In genomic region chr6:118617350-118617957, GRCh38 we compare ENCODE assay signal across 18 cellular contexts. TPM values are rescaled to one million over a fixed set of nuclear protein-coding genes. Genes with fewer than 3 reads are reported as not detected.
DNase-seq lines count a peak whose midpoint lies in the region; ATAC-seq and TF ChIP-seq lines count a peak whose summit lies in the region.
"Had no signal": no experiment of that assay in that cellular context is flagged by ENCODE, and none has a peak within 500 bp of the region (broad histone marks: within the 10 kb centered on the region; RNA-seq: fewer than 3 reads in every experiment).

No MANE protein-coding gene starts in this region.

- WGBS in psoas muscle, 3 donors: 49 to 61% (median 53%) methylated on average over 15 of the region's 15 CpGs
- 88% methylated on average over 15 of the region's 15 CpGs for WGBS in mammary epithelial cell (ENCODE audit: low coverage, missing lambda C conversion rate)

- intact Hi-C loops in psoas muscle (cut with DNase I): loop anchor here (5.0 to 10.0 kb wide), 3 partner anchors 35 to 335 kb away; no protein-coding TSS in a partner anchor
- intact Hi-C loops in mammary epithelial cell (cut with micrococcal nuclease): no loop called here

- no peak overlapping the region for H2AFZ ChIP-seq in DND-41 (ENCODE audit: low read depth, low read length)
- H2AFZ ChIP-seq in mammary epithelial cell (ENCODE audit: low read depth, low read length): no peak overlapping the region

- in situ Hi-C loops in mammary epithelial cell (cut with MboI; ENCODE audit: low sequenced_read_pairs in 2 of 2): no loop called here

- H3K4me1 ChIP-seq in CD4-positive, CD25-positive, alpha-beta regulatory T cell (ENCODE audit: control insufficient read depth, insufficient read depth, low read length, poor library complexity, severe bottlenecking): peaks cover 7% of the 10 kb centered on the region
- H3K4me1 ChIP-seq in DND-41 (ENCODE audit: insufficient read depth, low read length) (no peaks in the 10 kb centered on the region), psoas muscle (peaks cover 54% of the 10 kb centered on the region), mammary epithelial cell (ENCODE audit: insufficient read depth, low read length) (no peaks in the 10 kb centered on the region)
- H3K4me1 ChIP-seq: A549 had no signal

- no peak for ATAC-seq in CD4-positive, CD25-positive, alpha-beta regulatory T cell (ENCODE audit: low read depth in 2 of 2)
- ATAC-seq in DND-41 (ENCODE audit: insufficient read depth, low read depth) (no peak), psoas muscle (peak in 3 of 4 donors; percentile 31 to 72 (median 70))
- no peak for ATAC-seq in effector memory CD8-positive, alpha-beta T cell (replicated peaks)
- ATAC-seq: A549, Right ventricle myocardium inferior had no signal

- no peaks in the 10 kb centered on the region for H3K27me3 ChIP-seq in CD4-positive, CD25-positive, alpha-beta regulatory T cell (ENCODE audit: control insufficient read depth, insufficient read depth, low read length)
- H3K27me3 ChIP-seq in DND-41 (ENCODE audit: insufficient read depth, low read length, poor library complexity): no peaks in the 10 kb centered on the region
- H3K27me3 ChIP-seq in psoas muscle (ENCODE audit: insufficient read depth in 3 of 3, low read length in 2 of 3): no peaks in the 10 kb centered on the region
- no peaks in the 10 kb centered on the region for H3K27me3 ChIP-seq in mammary epithelial cell (ENCODE audit: insufficient read depth, low read length)
- H3K27me3 ChIP-seq: BLaER1 had no signal

- H3K36me3 Mint-ChIP-seq in CD4-positive, CD25-positive, alpha-beta regulatory T cell: peaks cover 10% of the 10 kb centered on the region
- H3K36me3 Mint-ChIP-seq in effector memory CD8-positive, alpha-beta T cell (ENCODE audit: insufficient read depth): peaks cover 16% of the 10 kb centered on the region
- H3K36me3 Mint-ChIP-seq: IgD-negative memory B cell had no signal

- H3K27me3 Mint-ChIP-seq in CD4-positive, CD25-positive, alpha-beta regulatory T cell: no peaks in the 10 kb centered on the region
- H3K27me3 Mint-ChIP-seq in effector memory CD8-positive, alpha-beta T cell: no peaks in the 10 kb centered on the region
- H3K27me3 Mint-ChIP-seq: IgD-negative memory B cell had no signal

- H3K9me3 Mint-ChIP-seq in CD4-positive, CD25-positive, alpha-beta regulatory T cell: peaks cover 0 to 3% (median 0%) of the 10 kb centered on the region in 7 donors
- no peaks in the 10 kb centered on the region for H3K9me3 Mint-ChIP-seq in effector memory CD8-positive, alpha-beta T cell

- peaks cover 27 to 66% (median 31%) of the 10 kb centered on the region in 4 donors for H3K4me1 Mint-ChIP-seq in CD4-positive, CD25-positive, alpha-beta regulatory T cell
- peaks cover 33 to 53% of the 10 kb centered on the region in 2 donors for H3K4me1 Mint-ChIP-seq in effector memory CD8-positive, alpha-beta T cell (ENCODE audit: low read depth in 2 of 2)

- CTCF ChIA-PET in mammary epithelial cell (lab: Charles Lee; ENCODE audit: low non-redundant PET): no interaction called here

- H3K9ac ChIP-seq in DND-41 (ENCODE audit: low read depth, low read length) (no peak overlapping the region), mammary epithelial cell (ENCODE audit: insufficient read depth, low read length) (no peak overlapping the region)
- H3K9ac ChIP-seq: BLaER1 had no signal

- DNase-seq in CD4-positive, CD25-positive, alpha-beta regulatory T cell: no peak
- DNase-seq in DND-41 (no peak), left kidney (ENCODE audit: low read depth, low spot score) (peak; percentile 90), psoas muscle (no peak), mammary epithelial cell (no peak), GM03348 (ENCODE audit: low spot score) (no peak)
- no peak for DNase-seq in effector memory CD8-positive, alpha-beta T cell
- DNase-seq: DMS 273 treated with DMSO at 0.1 percent for 48 hours; H7; NCI-H1092 treated with DMSO at 0.1 percent for 48 hours; NCI-H146; NCI-H2081; NCI-H748 treated with DMSO at 0.1 percent for 48 hours; NK-92 treated with Interleukin-12 subunit alpha and Interleukin-12 subunit beta, amount 100 ng/mL, for 24 hours had no signal

- H3K4me2 ChIP-seq in DND-41 (ENCODE audit: insufficient read depth, low read length) (no peak overlapping the region), mammary epithelial cell (ENCODE audit: insufficient read depth, low read depth, low read length) (no peak overlapping the region)
- H3K4me2 ChIP-seq: A549, BLaER1 had no signal

- dilution Hi-C loops in mammary epithelial cell (cut with HindIII; ENCODE audit: low sequenced_read_pairs): no loop called here

- H3K4me3 Mint-ChIP-seq in CD4-positive, CD25-positive, alpha-beta regulatory T cell: no peak overlapping the region
- H3K4me3 Mint-ChIP-seq in effector memory CD8-positive, alpha-beta T cell: no peak overlapping the region
- H3K4me3 Mint-ChIP-seq: IgD-negative memory B cell had no signal

- H3K27ac Mint-ChIP-seq in CD4-positive, CD25-positive, alpha-beta regulatory T cell: peak overlapping the region in 2 of 3 donors; percentile 17 to 87
- H3K27ac Mint-ChIP-seq in effector memory CD8-positive, alpha-beta T cell: peak overlapping the region in 1 of 2 donors; percentile 44
- H3K27ac Mint-ChIP-seq: IgD-negative memory B cell had no signal

- no TSS peak for BruUV-seq in mammary epithelial cell (replicated peaks; lab: Mats Ljungman, UMichigan)

- peaks cover 34% of the 10 kb centered on the region for H4K20me1 ChIP-seq in DND-41 (ENCODE audit: insufficient read depth, low read length)
- H4K20me1 ChIP-seq in mammary epithelial cell (ENCODE audit: insufficient read depth, low read length): no peaks in the 10 kb centered on the region
- H4K20me1 ChIP-seq: BLaER1 had no signal

- no peaks in the 10 kb centered on the region for H3K9me3 ChIP-seq in CD4-positive, CD25-positive, alpha-beta regulatory T cell (ENCODE audit: control insufficient read depth in 2 of 2, low read length in 2 of 2)
- H3K9me3 ChIP-seq in DND-41 (ENCODE audit: insufficient read depth, low read length, severe bottlenecking) (no peaks in the 10 kb centered on the region), psoas muscle (no peaks in the 10 kb centered on the region), mammary epithelial cell (replicated peaks; ENCODE audit: insufficient read depth, low read length) (no peaks in the 10 kb centered on the region)
- H3K9me3 ChIP-seq: A549 had no signal

- H3K4me3 ChIP-seq in CD4-positive, CD25-positive, alpha-beta regulatory T cell (ENCODE audit: low read depth, low read length): no peak overlapping the region
- no peak overlapping the region for H3K4me3 ChIP-seq in DND-41 (ENCODE audit: low read depth in 1 of 2, low read length in 2 of 2)
- H3K4me3 ChIP-seq in psoas muscle: no peak overlapping the region
- H3K4me3 ChIP-seq in mammary epithelial cell (replicated peaks in 1 of 3; ENCODE audit: insufficient read depth in 1 of 3, low read depth in 2 of 3, low read length in 3 of 3): no peak overlapping the region
- H3K4me3 ChIP-seq: A549, BLaER1 had no signal

- H3K79me2 ChIP-seq in DND-41 (ENCODE audit: insufficient read depth, low read length) (peaks cover 88% of the 10 kb centered on the region), mammary epithelial cell (ENCODE audit: insufficient read depth, low read length) (peaks cover 85% of the 10 kb centered on the region)

- no peak for TF ChIP-seq CTCF in DND-41 (IDR thresholded peaks at IDR 0.05; ENCODE audit: borderline replicate concordance, extremely low read depth, low read length, poor library complexity, severe bottlenecking)
- TF ChIP-seq CTCF in psoas muscle (IDR thresholded peaks at IDR 0.05): no peak
- TF ChIP-seq CTCF in mammary epithelial cell (conservative IDR thresholded peaks at IDR 0.05 in 1 of 2, IDR thresholded peaks at IDR 0.05 in 1 of 2; ENCODE audit: extremely low read depth in 1 of 2, insufficient read depth in 1 of 2, low read depth in 1 of 2, low read length in 2 of 2): no peak

- H3K36me3 ChIP-seq in CD4-positive, CD25-positive, alpha-beta regulatory T cell (ENCODE audit: control insufficient read depth, insufficient read depth, low read length): peaks cover 6% of the 10 kb centered on the region
- H3K36me3 ChIP-seq in DND-41 (ENCODE audit: insufficient read depth, low read length): peaks cover 19% of the 10 kb centered on the region
- no peaks in the 10 kb centered on the region for H3K36me3 ChIP-seq in psoas muscle (ENCODE audit: insufficient read depth in 1 of 2, low read depth in 1 of 2)
- no peaks in the 10 kb centered on the region for H3K36me3 ChIP-seq in mammary epithelial cell (ENCODE audit: insufficient read depth, low read length)
- H3K36me3 ChIP-seq: BLaER1 had no signal

- no peak overlapping the region for H3K27ac ChIP-seq in CD4-positive, CD25-positive, alpha-beta regulatory T cell (ENCODE audit: insufficient read depth, low read length, poor library complexity, severe bottlenecking)
- H3K27ac ChIP-seq in DND-41 (ENCODE audit: low read length): 0 out of 2 replicates have a peak overlapping the region, but pooled peaks have one; percentile 7
- H3K27ac ChIP-seq in psoas muscle: peak overlapping the region; percentile 7
- H3K27ac ChIP-seq in mammary epithelial cell (ENCODE audit: insufficient read depth, low read depth, low read length): no peak overlapping the region
- H3K27ac ChIP-seq: A549, BLaER1 had no signal

RNA-seq across cellular contexts. Expression of gene CEP85L, which starts 33.9 kb away (rescaled TPM):
- total RNA-seq in CD4-positive, CD25-positive, alpha-beta regulatory T cell: 96.4 TPM
- polyA plus RNA-seq in CD4-positive, CD25-positive, alpha-beta regulatory T cell: 10 to 100 TPM; 19.3 to 32.0 (median 26.5) TPM
- total RNA-seq in psoas muscle (10 to 100 TPM; 18.9 to 25.1 (median 21.9) TPM), mammary epithelial cell (10 to 100 TPM; 10.6 to 23.3 TPM)
- polyA plus RNA-seq in psoas muscle (1 to 10 TPM; 2.3 to 6.9 (median 5.0) TPM), mammary epithelial cell (2.3 TPM)
- polyA minus RNA-seq in mammary epithelial cell: 20.8 TPM

Comparison
In these comparisons a context has a peak if more than half of its experiments do, and no peak if none do; other contexts are left out.
1. ATAC-seq: peak in psoas muscle (3 of 4); none in CD4-positive, CD25-positive, alpha-beta regulatory T cell (0 of 2), DND-41 (single experiment) and effector memory CD8-positive, alpha-beta T cell (single experiment).
2. H3K27ac ChIP-seq: peak in DND-41 (single experiment) and psoas muscle (single experiment); none in CD4-positive, CD25-positive, alpha-beta regulatory T cell (single experiment) and mammary epithelial cell (single experiment).